In genomic region chr10:7119325-7120015, GRCh38 we compare ENCODE assay signal across 18 cellular contexts.
DNase-seq lines count a peak whose midpoint lies in the region; ATAC-seq and TF ChIP-seq lines count a peak whose summit lies in the region.
"Had no signal": no experiment of that assay in that cellular context is flagged by ENCODE, and none has a peak within 500 bp of the region (broad histone marks: within the 10 kb centered on the region; RNA-seq: fewer than 3 reads in every experiment).

No MANE protein-coding gene starts in this region.

- H3K4me1 Mint-ChIP-seq in naive thymus-derived CD4-positive, alpha-beta T cell = peaks cover 6 to 13% (median 8%) of the 10 kb centered on the region in 7 donors

- H2AFZ ChIP-seq in GM23248 (no peak overlapping the region), mammary epithelial cell (ENCODE audit: low read depth, low read length) (no peak overlapping the region)

- H3K4me3 ChIP-seq in GM23248 (no peak overlapping the region), mammary epithelial cell (replicated peaks in 1 of 3; ENCODE audit: insufficient read depth in 1 of 3, low read depth in 2 of 3, low read length in 3 of 3) (no peak overlapping the region), coronary artery (no peak overlapping the region)
- H3K4me3 ChIP-seq in naive thymus-derived CD4-positive, alpha-beta T cell (ENCODE audit: low read length) = no peak overlapping the region

- H4K20me1 ChIP-seq in GM23248 (ENCODE audit: insufficient read depth) (no peaks in the 10 kb centered on the region), mammary epithelial cell (ENCODE audit: insufficient read depth, low read length) (no peaks in the 10 kb centered on the region)

- H3K9me3 Mint-ChIP-seq in naive thymus-derived CD4-positive, alpha-beta T cell = peaks cover 0 to 3% (median 0%) of the 10 kb centered on the region in 11 donors
- H3K9me3 Mint-ChIP-seq: CD8-positive, alpha-beta T cell had no signal

- no peaks in the 10 kb centered on the region for H3K4me1 ChIP-seq in GM23248 (ENCODE audit: insufficient read depth)
- H3K4me1 ChIP-seq in mammary epithelial cell (ENCODE audit: insufficient read depth, low read length) = no peaks in the 10 kb centered on the region
- no peaks in the 10 kb centered on the region for H3K4me1 ChIP-seq in naive thymus-derived CD4-positive, alpha-beta T cell (ENCODE audit: control insufficient read depth in 2 of 2, insufficient read depth in 2 of 2, low read length in 2 of 2)

- peaks cover 0 to 35% (median 0%) of the 10 kb centered on the region in 5 donors for H3K27me3 Mint-ChIP-seq in naive thymus-derived CD4-positive, alpha-beta T cell

- no peaks in the 10 kb centered on the region for H3K9me2 ChIP-seq in GM23248 (ENCODE audit: insufficient read depth)

- no TSS peak for BruUV-seq in mammary epithelial cell (replicated peaks; lab: Mats Ljungman, UMichigan)

- H3F3A ChIP-seq in GM23248 (ENCODE audit: insufficient read depth) = no peaks in the 10 kb centered on the region

- DNase-seq in GM23248 = peak; percentile 30
- peak; percentile 8 for DNase-seq in RKO (ENCODE audit: low spot score)
- DNase-seq in mammary epithelial cell = peak; percentile 15
- no peak for DNase-seq in naive thymus-derived CD4-positive, alpha-beta T cell
- DNase-seq in coronary artery (ENCODE audit: low spot score) = no peak
- DNase-seq: CD8-positive, alpha-beta T cell; DMS79 treated with DMSO at 0.1 percent for 48 hours; GF-D8; NCI-H1105; NCI-H187 treated with DMSO at 0.1 percent for 48 hours; NCI-H2171; NCI-H446 treated with DMSO at 0.1 percent for 48 hours; NCI-H748 treated with DMSO at 0.1 percent for 48 hours; PC-3; SHP77 had no signal

- no peak overlapping the region for H3K4me3 Mint-ChIP-seq in naive thymus-derived CD4-positive, alpha-beta T cell
- H3K4me3 Mint-ChIP-seq: CD8-positive, alpha-beta T cell had no signal

- H3K36me3 ChIP-seq in GM23248 (ENCODE audit: low read depth) (no peaks in the 10 kb centered on the region), mammary epithelial cell (ENCODE audit: insufficient read depth, low read length) (no peaks in the 10 kb centered on the region)
- H3K36me3 ChIP-seq in naive thymus-derived CD4-positive, alpha-beta T cell (ENCODE audit: control insufficient read depth in 2 of 3, insufficient read depth in 3 of 3, low read length in 3 of 3) = no peaks in the 10 kb centered on the region

- intact Hi-C loops in mammary epithelial cell (cut with micrococcal nuclease) = loop anchor here (5.0 to 10.0 kb wide), 2 partner anchors 197 to 395 kb away; no protein-coding TSS in a partner anchor
- intact Hi-C loops in naive thymus-derived CD4-positive, alpha-beta T cell (cut with micrococcal nuclease) = loop anchor here in 1 of 2 donors (5.0 kb wide), 1 partner anchor 148 kb away; no protein-coding TSS in a partner anchor

- H3K79me2 ChIP-seq in GM23248 (ENCODE audit: insufficient read depth) = no peaks in the 10 kb centered on the region
- no peaks in the 10 kb centered on the region for H3K79me2 ChIP-seq in mammary epithelial cell (ENCODE audit: insufficient read depth, low read length)

- H3K36me3 Mint-ChIP-seq in naive thymus-derived CD4-positive, alpha-beta T cell = no peaks in the 10 kb centered on the region
- H3K36me3 Mint-ChIP-seq: CD8-positive, alpha-beta T cell had no signal

- CTCF ChIA-PET in mammary epithelial cell (lab: Charles Lee; ENCODE audit: low non-redundant PET) = no interaction called here
- CTCF ChIA-PET in naive thymus-derived CD4-positive, alpha-beta T cell (lab: Charles Lee) = no interaction called here

- POLR2A ChIA-PET in naive thymus-derived CD4-positive, alpha-beta T cell (lab: Charles Lee) = no interaction called here

- H3K4me2 ChIP-seq in GM23248 (ENCODE audit: unreplicated experiment) (no peak overlapping the region), mammary epithelial cell (ENCODE audit: insufficient read depth, low read depth, low read length) (no peak overlapping the region)

- H3K9me3 ChIP-seq in GM23248 (ENCODE audit: low read depth) = no peaks in the 10 kb centered on the region
- H3K9me3 ChIP-seq in mammary epithelial cell (replicated peaks; ENCODE audit: insufficient read depth, low read length) = peaks cover 4% of the 10 kb centered on the region
- H3K9me3 ChIP-seq in naive thymus-derived CD4-positive, alpha-beta T cell (ENCODE audit: control insufficient read depth in 2 of 3, low read length in 3 of 3) = no peaks in the 10 kb centered on the region

- TF ChIP-seq CTCF in mammary epithelial cell (conservative IDR thresholded peaks at IDR 0.05 in 1 of 2, IDR thresholded peaks at IDR 0.05 in 1 of 2; ENCODE audit: extremely low read depth in 1 of 2, insufficient read depth in 1 of 2, low read depth in 1 of 2, low read length in 2 of 2) = no peak
- no peak for TF ChIP-seq CTCF in coronary artery (IDR thresholded peaks at IDR 0.05)

- WGBS in GM23248 (ENCODE audit: low coverage in 1 of 2, low lambda C conversion rate in 2 of 2, missing lambda C conversion rate in 2 of 2), 2 experiments = 76 to 81% methylated on average over 14 of the region's 14 CpGs
- 78% methylated on average over 14 of the region's 14 CpGs for WGBS in mammary epithelial cell (ENCODE audit: low coverage, missing lambda C conversion rate)

- H3K27ac Mint-ChIP-seq in naive thymus-derived CD4-positive, alpha-beta T cell = peak overlapping the region in 6 of 9 donors; percentile 48 to 97 (median 94)
- H3K27ac Mint-ChIP-seq: CD8-positive, alpha-beta T cell had no signal

- H3K9ac ChIP-seq in GM23248 = no peak overlapping the region
- H3K9ac ChIP-seq in mammary epithelial cell (ENCODE audit: insufficient read depth, low read length) = no peak overlapping the region

- dilution Hi-C loops in mammary epithelial cell (cut with HindIII; ENCODE audit: low sequenced_read_pairs) = no loop called here

- H3K27ac ChIP-seq in GM23248 = no peak overlapping the region
- H3K27ac ChIP-seq in mammary epithelial cell (ENCODE audit: insufficient read depth, low read depth, low read length) = no peak overlapping the region
- no peak overlapping the region for H3K27ac ChIP-seq in naive thymus-derived CD4-positive, alpha-beta T cell (ENCODE audit: low read depth, low read length)
- no peak overlapping the region for H3K27ac ChIP-seq in coronary artery

- no peak for ATAC-seq in naive thymus-derived CD4-positive, alpha-beta T cell
- ATAC-seq in HG02610 (IDR thresholded peaks at IDR 0.05; ENCODE audit: unreplicated experiment) = no peak
- ATAC-seq in GM21390 (IDR thresholded peaks at IDR 0.05; ENCODE audit: unreplicated experiment) = no peak
- ATAC-seq: CD8-positive, alpha-beta T cell; PC-3; SK-N-SH treated with all-trans-retinoic acid at 6 μM for 48 hours had no signal

- in situ Hi-C loops in GM23248 (cut with MboI) = no loop called here
- in situ Hi-C loops in mammary epithelial cell (cut with MboI; ENCODE audit: low sequenced_read_pairs in 2 of 2) = no loop called here

- H3K27me3 ChIP-seq in GM23248 (replicated peaks; ENCODE audit: insufficient read depth) = no peaks in the 10 kb centered on the region
- no peaks in the 10 kb centered on the region for H3K27me3 ChIP-seq in mammary epithelial cell (ENCODE audit: insufficient read depth, low read length)
- no peaks in the 10 kb centered on the region for H3K27me3 ChIP-seq in naive thymus-derived CD4-positive, alpha-beta T cell (ENCODE audit: control insufficient read depth in 2 of 2, insufficient read depth in 2 of 2, low read length in 2 of 2)

Comparison
In these comparisons a context has a peak if more than half of its experiments do, and no peak if none do; other contexts are left out.
1. DNase-seq: peak in GM23248 (single experiment), RKO (single experiment) and mammary epithelial cell (single experiment); none in naive thymus-derived CD4-positive, alpha-beta T cell (0 of 9) and coronary artery (single experiment).